In genomic region chr14:65310568-65310967, GRCh38 we compare ENCODE assay signal across 27 cellular contexts.
"Had no signal": no experiment of that assay in that cellular context is flagged by ENCODE, and none has a peak within 500 bp of the region (broad histone marks: within the 10 kb centered on the region; RNA-seq: fewer than 3 reads in every experiment).

No MANE protein-coding gene starts in this region.

- H3K9me3 Mint-ChIP-seq: natural killer cell treated with Interleukin-12 subunit alpha and Interleukin-12 subunit beta and Interleukin-15 and Interleukin-18, amount 100 ng/mL, for 72 hours; stimulated activated naive CD8-positive, alpha-beta T cell treated with anti-CD3 and anti-CD28 coated beads, Interleukin-15, amount 100 ng/mL, for 72 hours; type B pancreatic cell had no signal

- H3K4me3 Mint-ChIP-seq: naive thymus-derived CD4-positive, alpha-beta T cell; natural killer cell treated with Interleukin-12 subunit alpha and Interleukin-12 subunit beta and Interleukin-15 and Interleukin-18, amount 100 ng/mL, for 72 hours; neural crest cell; stimulated activated naive CD8-positive, alpha-beta T cell treated with anti-CD3 and anti-CD28 coated beads, Interleukin-15, amount 100 ng/mL, for 72 hours; type B pancreatic cell had no signal

- H2AFZ ChIP-seq: hepatocyte had no signal

- H3K36me3 Mint-ChIP-seq: natural killer cell treated with Interleukin-12 subunit alpha and Interleukin-12 subunit beta and Interleukin-15 and Interleukin-18, amount 100 ng/mL, for 72 hours; type B pancreatic cell had no signal

- DNase-seq: islet precursor cell; left ventricle myocardium inferior; midbrain; mucosa of descending colon; naive thymus-derived CD4-positive, alpha-beta T cell; nucleus accumbens; pancreas; posterior cingulate gyrus; retina; right cardiac atrium; stimulated activated CD4-positive, alpha-beta T cell treated with anti-CD3 and anti-CD28 coated beads, Interleukin-12 subunit alpha, Interleukin-12 subunit beta, amount 100 ng/mL, for 4 hours; stimulated activated CD4-positive, alpha-beta T cell treated with anti-CD3 and anti-CD28 coated beads, Interleukin-15, amount 100 ng/mL, for 24 hours; stimulated activated CD4-positive, alpha-beta T cell treated with anti-CD3 and anti-CD28 coated beads, Interleukin-2, amount 100 ng/mL, for 24 hours; stimulated activated CD4-positive, alpha-beta T cell treated with anti-CD3 and anti-CD28 coated beads, Interleukin-4, amount 100 ng/mL, for 1 hour; stimulated activated naive CD4-positive, alpha-beta T cell; stimulated activated naive CD8-positive, alpha-beta T cell treated with anti-CD3 and anti-CD28 coated beads, Interleukin-15, amount 100 ng/mL, for 72 hours; substantia nigra; uterus had no signal

- H3K79me2 ChIP-seq: hepatocyte had no signal

- H3K4me1 ChIP-seq: left ventricle myocardium inferior, prostate gland, uterus had no signal

- H3K4me3 ChIP-seq: hepatocyte, left ventricle myocardium inferior, lung, mucosa of descending colon, pancreas, prostate gland, skin epidermis, tibial nerve, uterus had no signal

- H3K27ac Mint-ChIP-seq: natural killer cell treated with Interleukin-12 subunit alpha and Interleukin-12 subunit beta and Interleukin-15 and Interleukin-18, amount 100 ng/mL, for 72 hours; stimulated activated naive CD8-positive, alpha-beta T cell treated with anti-CD3 and anti-CD28 coated beads, Interleukin-15, amount 100 ng/mL, for 72 hours; type B pancreatic cell had no signal

- H3K4me2 ChIP-seq: hepatocyte had no signal

- H3K27ac ChIP-seq: hepatocyte, left ventricle myocardium inferior, pancreas, prostate gland, skin epidermis, tibial nerve, uterus had no signal

- FAIRE-seq: pancreas had no signal

- H3K36me3 ChIP-seq: left ventricle myocardium inferior, pancreas, prostate gland, tibial nerve, uterus had no signal

- H3K27me3 Mint-ChIP-seq: naive thymus-derived CD4-positive, alpha-beta T cell; stimulated activated naive CD8-positive, alpha-beta T cell treated with anti-CD3 and anti-CD28 coated beads, Interleukin-15, amount 100 ng/mL, for 72 hours; type B pancreatic cell had no signal

- H3K9me3 ChIP-seq: left ventricle myocardium inferior, mucosa of descending colon, pancreas, prostate gland, tibial nerve, uterus had no signal

- ATAC-seq: mucosa of descending colon; naive thymus-derived CD4-positive, alpha-beta T cell; natural killer cell treated with Interleukin-12 subunit alpha and Interleukin-12 subunit beta and Interleukin-15 and Interleukin-18, amount 100 ng/mL, for 72 hours; pancreas; right cardiac atrium; sciatic nerve; stimulated activated naive CD8-positive, alpha-beta T cell treated with anti-CD3 and anti-CD28 coated beads, Interleukin-15, amount 100 ng/mL, for 72 hours had no signal

- H3K4me1 Mint-ChIP-seq: neural crest cell had no signal

- H3K27me3 ChIP-seq: hepatocyte, pancreas, tibial nerve, uterus had no signal
